Comparison of ENCODE assay signal across 13 cellular contexts in the genomic region with DNA sequence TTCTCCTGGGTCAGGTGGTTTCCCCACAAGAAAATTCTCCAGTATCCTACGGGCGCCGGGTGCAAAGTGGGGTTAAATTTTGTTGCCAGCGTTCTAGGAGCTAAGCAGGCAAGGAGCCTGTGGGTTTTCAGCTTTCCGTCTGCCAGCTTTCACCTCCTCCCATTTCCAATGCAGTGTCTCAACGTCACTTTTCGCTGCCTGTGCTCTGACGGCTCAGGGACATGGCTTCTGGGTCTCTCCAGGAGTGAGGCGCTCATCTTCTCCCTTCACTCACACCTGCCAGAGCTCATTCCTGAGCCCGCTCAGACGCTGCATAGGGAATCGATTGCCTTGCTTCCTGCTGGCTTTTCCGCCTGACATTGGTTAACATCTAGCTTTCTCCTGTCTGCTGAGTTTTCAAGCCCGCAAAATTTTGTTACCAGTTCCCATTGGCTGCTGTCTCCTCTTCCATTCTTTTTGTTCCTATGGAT. TPM values are rescaled to one million over a fixed set of nuclear protein-coding genes. Genes with fewer than 3 reads are reported as not detected.
DNase-seq lines count a peak whose midpoint lies in the region; ATAC-seq and TF ChIP-seq lines count a peak whose summit lies in the region.
"Had no signal": no experiment of that assay in that cellular context is flagged by ENCODE, and none has a peak within 500 bp of the region (broad histone marks: within the 10 kb centered on the region; RNA-seq: fewer than 3 reads in every experiment).

No MANE protein-coding gene starts in this region.

- intact Hi-C loops in body of pancreas (cut with DNase I) (loop anchor here (10.0 kb wide), 1 partner anchor 315 kb away; no protein-coding TSS in a partner anchor), upper lobe of right lung (cut with DNase I) (no loop called here), spleen (cut with DNase I; ENCODE audit: low total_unique reads) (no loop called here)

- H3K27ac ChIP-seq in body of pancreas (peak overlapping the region; percentile 28 to 70 (median 50)), upper lobe of right lung (peak overlapping the region; percentile 9), spleen (no peak overlapping the region)

- H3K9me3 ChIP-seq in body of pancreas, result no peaks in the 10 kb centered on the region
- H3K9me3 ChIP-seq in upper lobe of right lung, result no peaks in the 10 kb centered on the region
- no peaks in the 10 kb centered on the region for H3K9me3 ChIP-seq in spleen
- H3K9me3 ChIP-seq: HAP-1 had no signal

- no peak for TF ChIP-seq POLR2A in body of pancreas (IDR thresholded peaks at IDR 0.05)
- no peak for TF ChIP-seq POLR2A in spleen (IDR thresholded peaks at IDR 0.05)

- H3K4me1 Mint-ChIP-seq in activated naive CD8-positive, alpha-beta T cell treated with anti-CD3 and anti-CD28 coated beads for 36 hours, result peaks cover 3% of the 10 kb centered on the region
- H3K4me1 Mint-ChIP-seq in activated naive CD8-positive, alpha-beta T cell treated with anti-CD3 and anti-CD28 coated beads, Interleukin-2, amount 50 U/mL, for 24 hours, result peaks cover 5% of the 10 kb centered on the region
- H3K4me1 Mint-ChIP-seq in effector memory CD8-positive, alpha-beta T cell (ENCODE audit: low read depth in 2 of 2), result no peaks in the 10 kb centered on the region
- H3K4me1 Mint-ChIP-seq: stimulated activated memory B cell treated with anti-CD40 and anti-IgM and Interleukin-4, amounts not matched to agents 10 μg/mL and 1 μg/mL and 100 μg/mL, for 72 hours had no signal

- TF ChIP-seq CTCF in body of pancreas (IDR thresholded peaks at IDR 0.05) (no peak), upper lobe of right lung (IDR thresholded peaks at IDR 0.05) (no peak), spleen (IDR thresholded peaks at IDR 0.05 in 8 of 11, conservative IDR thresholded peaks at IDR 0.05 in 3 of 11) (no peak)

- H3K4me3 ChIP-seq in body of pancreas, result no peak overlapping the region
- H3K4me3 ChIP-seq in upper lobe of right lung, result no peak overlapping the region
- no peak overlapping the region for H3K4me3 ChIP-seq in spleen
- H3K4me3 ChIP-seq: HAP-1 had no signal

- H3K36me3 ChIP-seq in body of pancreas (replicated peaks in 1 of 2; ENCODE audit: insufficient read depth in 1 of 2, low read depth in 2 of 2), result no peaks in the 10 kb centered on the region
- H3K36me3 ChIP-seq in upper lobe of right lung, result no peaks in the 10 kb centered on the region
- no peaks in the 10 kb centered on the region for H3K36me3 ChIP-seq in spleen
- H3K36me3 ChIP-seq: HAP-1 had no signal

- no peak for ATAC-seq in activated naive CD8-positive, alpha-beta T cell treated with anti-CD3 and anti-CD28 coated beads, Interleukin-2, amount 50 U/mL, for 24 hours
- ATAC-seq in body of pancreas (peak; percentile 65), upper lobe of right lung (no peak)
- ATAC-seq in effector memory CD8-positive, alpha-beta T cell (replicated peaks), result no peak
- ATAC-seq: activated CD8-positive, alpha-beta T cell treated with anti-CD3 and anti-CD28 coated beads for 36 hours; stimulated activated memory B cell treated with anti-CD40 and anti-IgM and Interleukin-4, amounts not matched to agents 10 μg/mL and 1 μg/mL and 100 μg/mL, for 72 hours had no signal

- peaks cover 39% of the 10 kb centered on the region for H3K27me3 Mint-ChIP-seq in activated naive CD8-positive, alpha-beta T cell treated with anti-CD3 and anti-CD28 coated beads for 36 hours
- H3K27me3 Mint-ChIP-seq in activated naive CD8-positive, alpha-beta T cell treated with anti-CD3 and anti-CD28 coated beads, Interleukin-2, amount 50 U/mL, for 24 hours, result peaks cover 22% of the 10 kb centered on the region
- H3K27me3 Mint-ChIP-seq in effector memory CD8-positive, alpha-beta T cell, result peaks cover 41 to 58% of the 10 kb centered on the region in 2 donors

- H3K4me3 Mint-ChIP-seq in activated naive CD8-positive, alpha-beta T cell treated with anti-CD3 and anti-CD28 coated beads for 36 hours, result peak overlapping the region; percentile 14
- no peak overlapping the region for H3K4me3 Mint-ChIP-seq in activated naive CD8-positive, alpha-beta T cell treated with anti-CD3 and anti-CD28 coated beads, Interleukin-2, amount 50 U/mL, for 24 hours
- H3K4me3 Mint-ChIP-seq in effector memory CD8-positive, alpha-beta T cell, result no peak overlapping the region
- H3K4me3 Mint-ChIP-seq: activated CD8-positive, alpha-beta T cell treated with anti-CD3 and anti-CD28 coated beads for 36 hours; activated naive CD8-positive, alpha-beta T cell; stimulated activated memory B cell treated with anti-CD40 and anti-IgM and Interleukin-4, amounts not matched to agents 10 μg/mL and 1 μg/mL and 100 μg/mL, for 72 hours; T-helper 1 cell treated with Interleukin-12 subunit alpha and Interleukin-12 subunit beta and Interleukin-4 antibody, amounts not matched to agents 30 μg/mL and 1 μg/mL, for 36 hours had no signal

- 13 to 23% methylated on average over 14 of the region's 14 CpGs for WGBS in body of pancreas, 2 donors
- WGBS in spleen, 5 donors, result 65 to 76% (median 69%) methylated on average over 14 of the region's 14 CpGs

- H3K27ac Mint-ChIP-seq in activated naive CD8-positive, alpha-beta T cell treated with anti-CD3 and anti-CD28 coated beads for 36 hours, result no peak overlapping the region
- no peak overlapping the region for H3K27ac Mint-ChIP-seq in activated naive CD8-positive, alpha-beta T cell treated with anti-CD3 and anti-CD28 coated beads, Interleukin-2, amount 50 U/mL, for 24 hours
- H3K27ac Mint-ChIP-seq in effector memory CD8-positive, alpha-beta T cell, result no peak overlapping the region
- H3K27ac Mint-ChIP-seq: activated CD8-positive, alpha-beta T cell treated with anti-CD3 and anti-CD28 coated beads for 36 hours; activated naive CD8-positive, alpha-beta T cell; stimulated activated memory B cell treated with anti-CD40 and anti-IgM and Interleukin-4, amounts not matched to agents 10 μg/mL and 1 μg/mL and 100 μg/mL, for 72 hours; T-helper 1 cell treated with Interleukin-12 subunit alpha and Interleukin-12 subunit beta and Interleukin-4 antibody, amounts not matched to agents 30 μg/mL and 1 μg/mL, for 36 hours had no signal

- no peaks in the 10 kb centered on the region for H3K9me3 Mint-ChIP-seq in activated naive CD8-positive, alpha-beta T cell treated with anti-CD3 and anti-CD28 coated beads for 36 hours
- no peaks in the 10 kb centered on the region for H3K9me3 Mint-ChIP-seq in activated naive CD8-positive, alpha-beta T cell treated with anti-CD3 and anti-CD28 coated beads, Interleukin-2, amount 50 U/mL, for 24 hours
- H3K9me3 Mint-ChIP-seq in effector memory CD8-positive, alpha-beta T cell, result no peaks in the 10 kb centered on the region
- H3K9me3 Mint-ChIP-seq: activated CD8-positive, alpha-beta T cell treated with anti-CD3 and anti-CD28 coated beads for 36 hours; stimulated activated memory B cell treated with anti-CD40 and anti-IgM and Interleukin-4, amounts not matched to agents 10 μg/mL and 1 μg/mL and 100 μg/mL, for 72 hours; T-helper 1 cell treated with Interleukin-12 subunit alpha and Interleukin-12 subunit beta and Interleukin-4 antibody, amounts not matched to agents 30 μg/mL and 1 μg/mL, for 36 hours had no signal

- H3K4me1 ChIP-seq in body of pancreas, result peaks cover 29% of the 10 kb centered on the region
- peaks cover 28% of the 10 kb centered on the region for H3K4me1 ChIP-seq in upper lobe of right lung
- peaks cover 0 to 30% (median 8%) of the 10 kb centered on the region in 6 donors for H3K4me1 ChIP-seq in spleen

- H3K36me3 Mint-ChIP-seq in activated naive CD8-positive, alpha-beta T cell treated with anti-CD3 and anti-CD28 coated beads for 36 hours, result no peaks in the 10 kb centered on the region
- H3K36me3 Mint-ChIP-seq in activated naive CD8-positive, alpha-beta T cell treated with anti-CD3 and anti-CD28 coated beads, Interleukin-2, amount 50 U/mL, for 24 hours (ENCODE audit: low read depth), result no peaks in the 10 kb centered on the region
- no peaks in the 10 kb centered on the region for H3K36me3 Mint-ChIP-seq in effector memory CD8-positive, alpha-beta T cell (ENCODE audit: insufficient read depth)
- H3K36me3 Mint-ChIP-seq: activated naive CD8-positive, alpha-beta T cell; stimulated activated memory B cell treated with anti-CD40 and anti-IgM and Interleukin-4, amounts not matched to agents 10 μg/mL and 1 μg/mL and 100 μg/mL, for 72 hours had no signal

- no peak for DNase-seq in activated naive CD8-positive, alpha-beta T cell treated with anti-CD3 and anti-CD28 coated beads for 36 hours
- DNase-seq in activated naive CD8-positive, alpha-beta T cell treated with anti-CD3 and anti-CD28 coated beads, Interleukin-2, amount 50 U/mL, for 24 hours, result no peak
- peak in 2 of 4 donors; percentile 39 to 42 for DNase-seq in body of pancreas
- peak; percentile 38 for DNase-seq in midbrain (lab: John Stamatoyannopoulos, UW)
- DNase-seq in upper lobe of right lung, result no peak
- DNase-seq in spleen, result no peak
- DNase-seq in KG1 (lab: John Stamatoyannopoulos, UW), result no peak
- no peak for DNase-seq in effector memory CD8-positive, alpha-beta T cell
- DNase-seq: activated CD8-positive, alpha-beta T cell treated with anti-CD3 and anti-CD28 coated beads for 36 hours had no signal

- H3K27me3 ChIP-seq in body of pancreas (no peaks in the 10 kb centered on the region), upper lobe of right lung (no peaks in the 10 kb centered on the region), spleen (replicated peaks in 1 of 7) (peaks cover 0 to 8% (median 0%) of the 10 kb centered on the region in 7 donors)

RNA-seq across cellular contexts. Expression of a gene that starts 7.3 kb away (rescaled TPM):
- total RNA-seq in activated naive CD8-positive, alpha-beta T cell treated with anti-CD3 and anti-CD28 coated beads for 36 hours, result 100 to 1,000 TPM; 116 to 118 TPM
- total RNA-seq in body of pancreas, result 10 to 100 TPM; 19.2 to 23.4 TPM
- 63.1 TPM for total RNA-seq in upper lobe of right lung
- total RNA-seq in spleen, result 10 to 100 TPM; 19.3 to 44.6 (median 30.8) TPM
- 10 to 100 TPM; 53.2 to 68.4 (median 61.8) TPM for polyA plus RNA-seq in spleen

RNA-seq across cellular contexts. Expression of a gene that starts 42.4 kb away (rescaled TPM):
- 10 to 100 TPM; 26.7 to 28.8 TPM for total RNA-seq in activated naive CD8-positive, alpha-beta T cell treated with anti-CD3 and anti-CD28 coated beads for 36 hours
- total RNA-seq in body of pancreas, result 10 to 100 TPM; 12.5 to 28.3 TPM
- 20.2 TPM for total RNA-seq in upper lobe of right lung
- 10 to 100 TPM; 20.9 to 24.7 (median 23.8) TPM for total RNA-seq in spleen
- polyA plus RNA-seq in spleen, result 10 to 100 TPM; 14.2 to 21.3 (median 16.7) TPM

RNA-seq across cellular contexts. Expression of a gene that starts 42.5 kb away (rescaled TPM):
- not detected for total RNA-seq in activated naive CD8-positive, alpha-beta T cell treated with anti-CD3 and anti-CD28 coated beads for 36 hours
- total RNA-seq in body of pancreas (under 1 TPM in 1 of 2 donors, not detected in 1; 0.52 TPM), upper lobe of right lung (not detected), spleen (not detected)
- polyA plus RNA-seq in spleen, result under 1 TPM in 2 of 3 donors, not detected in 1; 0.06 to 0.17 TPM
- total RNA-seq: activated CD8-positive, alpha-beta T cell treated with anti-CD3 and anti-CD28 coated beads for 36 hours had no signal

Comparison
In these comparisons a context has a peak if more than half of its experiments do, and no peak if none do; other contexts are left out.
1. H3K27ac ChIP-seq: peak in body of pancreas (4 of 4) and upper lobe of right lung (single experiment); none in spleen (0 of 8).